Comparison of ENCODE assay signal across 9 cellular contexts in genomic region chr1:234154320-234155251, GRCh38.
DNase-seq lines count a peak whose midpoint lies in the region; ATAC-seq lines count a peak whose summit lies in the region.
"Had no signal": no experiment of that assay in that cellular context is flagged by ENCODE, and none has a peak within 500 bp of the region (broad histone marks: within the 10 kb centered on the region; RNA-seq: fewer than 3 reads in every experiment).

No MANE protein-coding gene starts in this region.

- peak; percentile 43 for ATAC-seq in HG02885 (IDR thresholded peaks at IDR 0.05; ENCODE audit: poor library complexity, unreplicated experiment)
- ATAC-seq in activated naive CD8-positive, alpha-beta T cell treated with anti-CD3 and anti-CD28 coated beads, Interleukin-2, amount 50 U/mL, for 24 hours, result peak; percentile 49
- peak; percentile 50 for ATAC-seq in stimulated activated effector memory CD8-positive, alpha-beta T cell treated with anti-CD3 and anti-CD28 coated beads, Interleukin-12 subunit alpha, Interleukin-12 subunit beta, amount 100 ng/mL, for 72 hours

- peaks cover 20% of the 10 kb centered on the region for H3K27me3 Mint-ChIP-seq in activated CD4-positive, alpha-beta memory T cell treated with anti-CD3 and anti-CD28 coated beads, Interleukin-2, amount 10 ng/mL, durations not matched to agents 7 days and 5 days
- peaks cover 11% of the 10 kb centered on the region for H3K27me3 Mint-ChIP-seq in activated CD4-positive, alpha-beta memory T cell treated with anti-CD3 and anti-CD28 coated beads for 36 hours
- H3K27me3 Mint-ChIP-seq in activated naive CD8-positive, alpha-beta T cell treated with anti-CD3 and anti-CD28 coated beads, Interleukin-2, amount 50 U/mL, for 24 hours, result peaks cover 8% of the 10 kb centered on the region

- H3K36me3 Mint-ChIP-seq in activated CD4-positive, alpha-beta memory T cell treated with anti-CD3 and anti-CD28 coated beads, Interleukin-2, amount 10 ng/mL, durations not matched to agents 7 days and 5 days (ENCODE audit: low read depth), result no peaks in the 10 kb centered on the region
- H3K36me3 Mint-ChIP-seq in activated CD4-positive, alpha-beta memory T cell treated with anti-CD3 and anti-CD28 coated beads for 36 hours, result no peaks in the 10 kb centered on the region
- H3K36me3 Mint-ChIP-seq in activated naive CD8-positive, alpha-beta T cell treated with anti-CD3 and anti-CD28 coated beads, Interleukin-2, amount 50 U/mL, for 24 hours (ENCODE audit: low read depth), result no peaks in the 10 kb centered on the region
- H3K36me3 Mint-ChIP-seq in stimulated activated effector memory CD8-positive, alpha-beta T cell treated with anti-CD3 and anti-CD28 coated beads, Interleukin-12 subunit alpha, Interleukin-12 subunit beta, amount 100 ng/mL, for 72 hours, result no peaks in the 10 kb centered on the region
- H3K36me3 Mint-ChIP-seq: activated naive CD8-positive, alpha-beta T cell had no signal

- no peak overlapping the region for H3K27ac Mint-ChIP-seq in activated CD4-positive, alpha-beta memory T cell treated with anti-CD3 and anti-CD28 coated beads, Interleukin-2, amount 10 ng/mL, durations not matched to agents 7 days and 5 days
- no peak overlapping the region for H3K27ac Mint-ChIP-seq in activated CD4-positive, alpha-beta memory T cell treated with anti-CD3 and anti-CD28 coated beads for 36 hours
- H3K27ac Mint-ChIP-seq in activated naive CD8-positive, alpha-beta T cell treated with anti-CD3 and anti-CD28 coated beads, Interleukin-2, amount 50 U/mL, for 24 hours, result no peak overlapping the region
- H3K27ac Mint-ChIP-seq in stimulated activated effector memory CD8-positive, alpha-beta T cell treated with anti-CD3 and anti-CD28 coated beads, Interleukin-12 subunit alpha, Interleukin-12 subunit beta, amount 100 ng/mL, for 72 hours, result no peak overlapping the region
- H3K27ac Mint-ChIP-seq: activated naive CD8-positive, alpha-beta T cell had no signal

- DNase-seq in activated CD4-positive, alpha-beta memory T cell treated with anti-CD3 and anti-CD28 coated beads, Interleukin-2, amount 10 ng/mL, durations not matched to agents 7 days and 5 days, result peak; percentile 24
- DNase-seq in activated CD4-positive, alpha-beta memory T cell treated with anti-CD3 and anti-CD28 coated beads for 36 hours, result no peak
- DNase-seq in NCI-H345 treated with DMSO at 0.1 percent for 48 hours (lab: John Stamatoyannopoulos, UW; ENCODE audit: unreplicated experiment), result peak; percentile 89
- peak; percentile 6 for DNase-seq in activated naive CD8-positive, alpha-beta T cell treated with anti-CD3 and anti-CD28 coated beads, Interleukin-2, amount 50 U/mL, for 24 hours
- peak; percentile 35 for DNase-seq in iPS DF 19.7 (ENCODE audit: low read depth, low spot score)
- DNase-seq in stimulated activated effector memory CD8-positive, alpha-beta T cell treated with anti-CD3 and anti-CD28 coated beads, Interleukin-12 subunit alpha, Interleukin-12 subunit beta, amount 100 ng/mL, for 72 hours (ENCODE audit: low spot score in 2 of 2), result peak in 1 of 2 donors; percentile 9
- DNase-seq in occipital lobe (lab: John Stamatoyannopoulos, UW), result no peak

- CTCF ChIA-PET in activated CD4-positive, alpha-beta memory T cell treated with anti-CD3 and anti-CD28 coated beads, Interleukin-2, amount 10 ng/mL, durations not matched to agents 7 days and 5 days (lab: Charles Lee), result interaction anchor here (0.5 to 2.1 kb wide), 8 partner anchors 30 to 169 kb away, joined by 3 to 13 read pairs (median 3); no protein-coding TSS in a partner anchor
- CTCF ChIA-PET in activated CD4-positive, alpha-beta memory T cell treated with anti-CD3 and anti-CD28 coated beads for 36 hours (lab: Charles Lee), result interaction anchor here (0.8 to 1.5 kb wide), 5 partner anchors 17 to 175 kb away, joined by 3 to 14 read pairs (median 4); no protein-coding TSS in a partner anchor

- H3K9me3 Mint-ChIP-seq in activated CD4-positive, alpha-beta memory T cell treated with anti-CD3 and anti-CD28 coated beads, Interleukin-2, amount 10 ng/mL, durations not matched to agents 7 days and 5 days, result no peaks in the 10 kb centered on the region
- no peaks in the 10 kb centered on the region for H3K9me3 Mint-ChIP-seq in activated CD4-positive, alpha-beta memory T cell treated with anti-CD3 and anti-CD28 coated beads for 36 hours
- no peaks in the 10 kb centered on the region for H3K9me3 Mint-ChIP-seq in activated naive CD8-positive, alpha-beta T cell treated with anti-CD3 and anti-CD28 coated beads, Interleukin-2, amount 50 U/mL, for 24 hours
- no peaks in the 10 kb centered on the region for H3K9me3 Mint-ChIP-seq in stimulated activated effector memory CD8-positive, alpha-beta T cell treated with anti-CD3 and anti-CD28 coated beads, Interleukin-12 subunit alpha, Interleukin-12 subunit beta, amount 100 ng/mL, for 72 hours

- no peak overlapping the region for H3K4me3 Mint-ChIP-seq in activated CD4-positive, alpha-beta memory T cell treated with anti-CD3 and anti-CD28 coated beads, Interleukin-2, amount 10 ng/mL, durations not matched to agents 7 days and 5 days
- H3K4me3 Mint-ChIP-seq in activated CD4-positive, alpha-beta memory T cell treated with anti-CD3 and anti-CD28 coated beads for 36 hours, result no peak overlapping the region
- no peak overlapping the region for H3K4me3 Mint-ChIP-seq in activated naive CD8-positive, alpha-beta T cell treated with anti-CD3 and anti-CD28 coated beads, Interleukin-2, amount 50 U/mL, for 24 hours
- H3K4me3 Mint-ChIP-seq in stimulated activated effector memory CD8-positive, alpha-beta T cell treated with anti-CD3 and anti-CD28 coated beads, Interleukin-12 subunit alpha, Interleukin-12 subunit beta, amount 100 ng/mL, for 72 hours, result no peak overlapping the region
- H3K4me3 Mint-ChIP-seq: activated naive CD8-positive, alpha-beta T cell had no signal

- intact Hi-C loops in activated CD4-positive, alpha-beta memory T cell treated with anti-CD3 and anti-CD28 coated beads for 36 hours (cut with micrococcal nuclease), result loop anchor here (1.0 to 10.0 kb wide), 5 partner anchors 34 to 250 kb away; no protein-coding TSS in a partner anchor

- H3K4me1 Mint-ChIP-seq in activated CD4-positive, alpha-beta memory T cell treated with anti-CD3 and anti-CD28 coated beads, Interleukin-2, amount 10 ng/mL, durations not matched to agents 7 days and 5 days, result peaks cover 3% of the 10 kb centered on the region
- peaks cover 7% of the 10 kb centered on the region for H3K4me1 Mint-ChIP-seq in activated CD4-positive, alpha-beta memory T cell treated with anti-CD3 and anti-CD28 coated beads for 36 hours (ENCODE audit: low read depth)
- peaks cover 2% of the 10 kb centered on the region for H3K4me1 Mint-ChIP-seq in activated naive CD8-positive, alpha-beta T cell treated with anti-CD3 and anti-CD28 coated beads, Interleukin-2, amount 50 U/mL, for 24 hours
- peaks cover 6% of the 10 kb centered on the region for H3K4me1 Mint-ChIP-seq in stimulated activated effector memory CD8-positive, alpha-beta T cell treated with anti-CD3 and anti-CD28 coated beads, Interleukin-12 subunit alpha, Interleukin-12 subunit beta, amount 100 ng/mL, for 72 hours

- POLR2A ChIA-PET in activated CD4-positive, alpha-beta memory T cell treated with anti-CD3 and anti-CD28 coated beads, Interleukin-2, amount 10 ng/mL, durations not matched to agents 7 days and 5 days (lab: Charles Lee), result no interaction called here
- POLR2A ChIA-PET in activated CD4-positive, alpha-beta memory T cell treated with anti-CD3 and anti-CD28 coated beads for 36 hours (lab: Charles Lee), result no interaction called here

Comparison
In these comparisons a context has a peak if more than half of its experiments do, and no peak if none do; other contexts are left out.
1. DNase-seq: peak in activated CD4-positive, alpha-beta memory T cell treated with anti-CD3 and anti-CD28 coated beads, Interleukin-2, amount 10 ng/mL, durations not matched to agents 7 days and 5 days (single experiment), NCI-H345 treated with DMSO at 0.1 percent for 48 hours (single experiment), activated naive CD8-positive, alpha-beta T cell treated with anti-CD3 and anti-CD28 coated beads, Interleukin-2, amount 50 U/mL, for 24 hours (single experiment) and iPS DF 19.7 (single experiment); none in activated CD4-positive, alpha-beta memory T cell treated with anti-CD3 and anti-CD28 coated beads for 36 hours (single experiment) and occipital lobe (single experiment).
2. Peak in every context shown above with its lines, with median percentiles within 50 percentile points of each other: ATAC-seq.